14 cellular contexts compared by ENCODE assay signal in genomic region chr6:36067374-36068011, GRCh38. TPM values are rescaled to one million over a fixed set of nuclear protein-coding genes. Genes with fewer than 3 reads are reported as not detected.
DNase-seq lines count a peak whose midpoint lies in the region; ATAC-seq, FAIRE-seq and TF ChIP-seq lines count a peak whose summit lies in the region.
"Had no signal": no experiment of that assay in that cellular context is flagged by ENCODE, and none has a peak within 500 bp of the region (broad histone marks: within the 10 kb centered on the region; RNA-seq: fewer than 3 reads in every experiment).

No MANE protein-coding gene starts in this region.

- ATAC-seq in GM19452 (IDR thresholded peaks at IDR 0.05; ENCODE audit: unreplicated experiment) = no peak
- ATAC-seq: WTC11 had no signal

- FAIRE-seq in astrocyte (lab: Jason Lieb, UNC) = no peak

- H4K20me1 ChIP-seq in astrocyte (ENCODE audit: insufficient read depth, low read length) = peaks cover 90% of the 10 kb centered on the region

- H3K36me3 ChIP-seq in breast epithelium (no peaks in the 10 kb centered on the region), astrocyte (ENCODE audit: insufficient read depth, low read length) (peaks cover 3% of the 10 kb centered on the region), urinary bladder (ENCODE audit: insufficient read depth) (no peaks in the 10 kb centered on the region)

- BruUV-seq in MCF 10A (replicated peaks; lab: Mats Ljungman, UMichigan) = no TSS peak

- no peak for TF ChIP-seq POLR2A in breast epithelium (IDR thresholded peaks at IDR 0.05)

- H3K79me2 ChIP-seq in astrocyte (ENCODE audit: insufficient read depth, low read length) = peaks cover 86% of the 10 kb centered on the region

- peaks cover 7% of the 10 kb centered on the region for H3K9me3 Mint-ChIP-seq in MCF 10A (ENCODE audit: unreplicated experiment)
- no peaks in the 10 kb centered on the region for H3K9me3 Mint-ChIP-seq in astrocyte (ENCODE audit: unreplicated experiment)
- no peaks in the 10 kb centered on the region for H3K9me3 Mint-ChIP-seq in immature natural killer cell
- H3K9me3 Mint-ChIP-seq: WTC11 had no signal

- H3K4me2 ChIP-seq in astrocyte (ENCODE audit: low read length) = no peak overlapping the region

- H3K4me1 Mint-ChIP-seq in MCF 10A (ENCODE audit: insufficient read depth, unreplicated experiment) = peaks cover 26% of the 10 kb centered on the region
- H3K4me1 Mint-ChIP-seq in astrocyte (ENCODE audit: low read depth, unreplicated experiment) = peaks cover 32% of the 10 kb centered on the region
- H3K4me1 Mint-ChIP-seq in immature natural killer cell = peaks cover 85 to 95% of the 10 kb centered on the region in 2 donors

- no peaks in the 10 kb centered on the region for H3K4me1 ChIP-seq in breast epithelium
- peaks cover 3% of the 10 kb centered on the region for H3K4me1 ChIP-seq in astrocyte (ENCODE audit: insufficient read depth, low read length)
- H3K4me1 ChIP-seq in urinary bladder (ENCODE audit: insufficient read depth) = no peaks in the 10 kb centered on the region

- 42% methylated on average over 3 of the region's 3 CpGs for WGBS in urinary bladder

- no peaks in the 10 kb centered on the region for H3K9me3 ChIP-seq in breast epithelium
- no peaks in the 10 kb centered on the region for H3K9me3 ChIP-seq in astrocyte (ENCODE audit: insufficient read depth, low read depth, low read length)
- H3K9me3 ChIP-seq: esophagus squamous epithelium, spleen had no signal

- peaks cover 6% of the 10 kb centered on the region for H3K36me3 Mint-ChIP-seq in MCF 10A (ENCODE audit: insufficient read depth, unreplicated experiment)
- H3K36me3 Mint-ChIP-seq in astrocyte (ENCODE audit: low read depth, unreplicated experiment) = peaks cover 3% of the 10 kb centered on the region
- H3K36me3 Mint-ChIP-seq in immature natural killer cell = no peaks in the 10 kb centered on the region
- H3K36me3 Mint-ChIP-seq: WTC11 had no signal

- no peak overlapping the region for H3K4me3 Mint-ChIP-seq in MCF 10A (ENCODE audit: unreplicated experiment)
- no peak overlapping the region for H3K4me3 Mint-ChIP-seq in astrocyte (ENCODE audit: unreplicated experiment)
- H3K4me3 Mint-ChIP-seq in immature natural killer cell = no peak overlapping the region
- H3K4me3 Mint-ChIP-seq: WTC11 had no signal

- no peak overlapping the region for H3K27ac ChIP-seq in breast epithelium
- no peak overlapping the region for H3K27ac ChIP-seq in astrocyte (ENCODE audit: low read depth, low read length)
- peak overlapping the region; percentile 38 for H3K27ac ChIP-seq in urinary bladder (ENCODE audit: low read depth)
- H3K27ac ChIP-seq: esophagus squamous epithelium had no signal

- POLR2A ChIA-PET in MCF 10A (lab: Yijun Ruan, JAX) = interaction anchor here (0.6 to 1.1 kb wide), 3 partner anchors 14 to 39 kb away, joined by 3 to 5 read pairs (median 4); no protein-coding TSS in a partner anchor

- CTCF ChIA-PET in MCF 10A (lab: Yijun Ruan, JAX) = interaction anchor here (0.5 to 2.5 kb wide), 3 partner anchors 8 to 28 kb away, joined by 3 to 10 read pairs (median 4); no protein-coding TSS in a partner anchor

- no peak overlapping the region for H3K9ac ChIP-seq in astrocyte (ENCODE audit: low read length)

- intact Hi-C loops in MCF 10A (cut with micrococcal nuclease) = no loop called here
- intact Hi-C loops in breast epithelium (cut with DNase I; ENCODE audit: low total_unique reads) = no loop called here

- H3K27me3 Mint-ChIP-seq in MCF 10A (ENCODE audit: insufficient read depth, unreplicated experiment) = no peaks in the 10 kb centered on the region
- no peaks in the 10 kb centered on the region for H3K27me3 Mint-ChIP-seq in astrocyte (ENCODE audit: low read depth, unreplicated experiment)
- H3K27me3 Mint-ChIP-seq in immature natural killer cell (ENCODE audit: low read depth in 3 of 3) = no peaks in the 10 kb centered on the region

- no peak overlapping the region for H2AFZ ChIP-seq in astrocyte (ENCODE audit: low read depth, low read length)

- H3K4me3 ChIP-seq in breast epithelium (no peak overlapping the region), astrocyte (ENCODE audit: insufficient read depth, low read depth, low read length) (no peak overlapping the region), urinary bladder (ENCODE audit: low read depth, low read length) (no peak overlapping the region)
- H3K4me3 ChIP-seq: esophagus squamous epithelium, spleen had no signal

- H3K27ac Mint-ChIP-seq in MCF 10A (ENCODE audit: low read depth, unreplicated experiment) = peak overlapping the region; percentile 28
- H3K27ac Mint-ChIP-seq in astrocyte (ENCODE audit: unreplicated experiment) = peak overlapping the region; percentile 4
- peak overlapping the region in 5 of 6 donors; percentile 16 to 65 (median 39) for H3K27ac Mint-ChIP-seq in immature natural killer cell
- H3K27ac Mint-ChIP-seq: WTC11 had no signal

- H3K27me3 ChIP-seq in breast epithelium (no peaks in the 10 kb centered on the region), astrocyte (ENCODE audit: insufficient read depth, low read length) (no peaks in the 10 kb centered on the region)
- H3K27me3 ChIP-seq: esophagus squamous epithelium, spleen had no signal

- DNase-seq in MCF 10A (ENCODE audit: unreplicated experiment) (no peak), breast epithelium (ENCODE audit: low spot score in 2 of 2) (no peak), astrocyte (ENCODE audit: low read depth) (peak; percentile 60), immature natural killer cell (no peak), NCI-H748 (lab: John Stamatoyannopoulos, UW; ENCODE audit: unreplicated experiment) (no peak)
- DNase-seq in activated CD8-positive, alpha-beta memory T cell treated with anti-CD3 and anti-CD28 coated beads, Interleukin-2, amount 50 U/mL, for 48 hours = no peak
- DNase-seq: amniotic stem cell, C1 segment of cervical spinal cord, esophagus squamous epithelium, NCI-H187 treated with DMSO at 0.1 percent for 48 hours, spleen had no signal

- TF ChIP-seq CTCF in MCF 10A (IDR thresholded peaks at IDR 0.05; ENCODE audit: unreplicated experiment) = no peak
- no peak for TF ChIP-seq CTCF in breast epithelium (IDR thresholded peaks at IDR 0.05)
- no peak for TF ChIP-seq CTCF in astrocyte (IDR thresholded peaks at IDR 0.05; ENCODE audit: insufficient read depth, low read depth, low read length)

RNA-seq across cellular contexts. Expression of gene MAPK14, which starts 39.9 kb away (rescaled TPM):
- 42.9 and 46.2 TPM in 2 replicates for total RNA-seq in MCF 10A (2022)
- 10 to 100 TPM; 72.8 to 85.6 (median 81.3) TPM for total RNA-seq in breast epithelium
- 40.5 and 41.3 TPM in 2 replicates for total RNA-seq in astrocyte
- polyA plus RNA-seq in immature natural killer cell = 10 to 100 TPM; 34.4 to 71.8 (median 44.6) TPM
- total RNA-seq in urinary bladder = 84.1 TPM
- polyA plus RNA-seq in urinary bladder = 48.8 TPM

RNA-seq across cellular contexts. Expression of gene SLC26A8, which starts 43.1 kb away (rescaled TPM):
- not detected in 2 replicates for total RNA-seq in MCF 10A (2022)
- under 1 TPM in 2 of 3 donors, not detected in 1; 0.29 to 0.48 TPM for total RNA-seq in breast epithelium
- total RNA-seq in astrocyte = not detected in 2 replicates
- not detected for polyA plus RNA-seq in immature natural killer cell
- total RNA-seq in urinary bladder = 0.11 TPM
- 0.09 TPM for polyA plus RNA-seq in urinary bladder
